Comparison of ENCODE assay signal across 7 cellular contexts in the genomic region with DNA sequence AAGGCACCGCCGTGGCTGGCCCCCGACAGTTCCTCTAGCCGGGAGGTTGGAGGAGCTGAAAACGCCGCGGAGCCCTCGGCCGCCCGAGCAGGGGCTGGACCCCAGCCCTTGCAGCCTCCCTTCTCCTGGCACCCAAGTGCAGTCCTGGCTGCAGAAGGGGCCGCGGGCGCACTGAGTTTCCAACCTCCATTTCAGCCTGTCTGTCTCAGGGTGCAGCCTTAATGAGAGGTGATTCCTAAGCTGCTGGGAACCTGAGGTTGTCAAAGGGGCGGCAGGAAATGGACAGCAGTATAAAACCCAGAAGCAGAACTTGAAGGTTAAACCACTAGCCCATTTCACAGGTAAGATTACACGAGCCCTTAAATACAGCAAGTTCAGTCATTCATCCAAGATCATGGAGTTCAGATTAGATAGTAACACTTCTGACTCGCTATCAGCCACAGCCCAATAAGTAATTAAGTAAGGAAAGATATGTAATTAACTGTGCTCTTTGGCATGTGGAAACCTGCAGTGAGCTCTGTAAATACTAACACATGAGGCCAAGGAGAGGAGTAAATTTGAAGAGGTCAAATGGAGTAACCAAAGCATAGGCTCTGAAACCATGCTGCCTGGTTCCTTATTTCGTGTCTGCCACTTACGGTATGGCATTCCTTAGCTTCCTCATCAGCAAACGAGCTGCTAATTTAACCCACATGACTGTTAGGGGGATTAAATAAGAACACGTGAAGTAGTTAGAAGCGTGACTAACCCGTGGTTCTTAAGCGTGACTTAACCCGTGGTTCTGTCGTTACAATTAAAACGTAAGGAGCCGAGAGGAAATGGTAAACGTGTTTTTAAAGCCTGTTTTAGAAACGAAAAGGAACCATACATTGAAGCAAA. TPM values are rescaled to one million over a fixed set of nuclear protein-coding genes. Genes with fewer than 3 reads are reported as not detected.
DNase-seq lines count a peak whose midpoint lies in the region; ATAC-seq and TF ChIP-seq lines count a peak whose summit lies in the region.

No MANE protein-coding gene starts in this region.

- H3K27me3 Mint-ChIP-seq in HFFc6 (ENCODE audit: insufficient read depth), result peaks cover 7% of the 10 kb centered on the region
- H3K27me3 Mint-ChIP-seq in activated T-cell treated with anti-CD3 and anti-CD28 coated beads, Interleukin-2, amount 50 U/mL, for 72 hours (ENCODE audit: low read depth), result no peaks in the 10 kb centered on the region

- no peaks in the 10 kb centered on the region for H3K36me3 ChIP-seq in neuron (ENCODE audit: insufficient read depth, low read length)

- peak overlapping the region; percentile 98 for H3K4me3 Mint-ChIP-seq in HFFc6
- H3K4me3 Mint-ChIP-seq in activated T-cell treated with anti-CD3 and anti-CD28 coated beads, Interleukin-2, amount 50 U/mL, for 72 hours, result peak overlapping the region; percentile 91 to 92

- DNase-seq in GM04503 (ENCODE audit: low read depth) (peak; percentile 46), HFFc6 (peak; percentile 51), NCI-H748 treated with DMSO at 0.1 percent for 48 hours (lab: John Stamatoyannopoulos, UW) (peak; percentile 61), foreskin fibroblast (peak; percentile 70 to 81), NCI-H524 treated with DMSO at 0.1 percent for 48 hours (lab: John Stamatoyannopoulos, UW) (no peak)
- peak; percentile 32 for DNase-seq in activated T-cell treated with anti-CD3 and anti-CD28 coated beads, Interleukin-2, amount 50 U/mL, for 72 hours

- H3K9me3 Mint-ChIP-seq in HFFc6, result no peaks in the 10 kb centered on the region
- peaks cover 0 to 2% of the 10 kb centered on the region in 2 donors for H3K9me3 Mint-ChIP-seq in activated T-cell treated with anti-CD3 and anti-CD28 coated beads, Interleukin-2, amount 50 U/mL, for 72 hours

- H3K4me3 ChIP-seq in foreskin fibroblast (ENCODE audit: low read depth in 1 of 2, low read length in 2 of 2) (peak overlapping the region; percentile 80 to 87), neuron (ENCODE audit: low read length) (peak overlapping the region; percentile 77)

- H2AFZ ChIP-seq in neuron (ENCODE audit: low read depth, low read length), result peak overlapping the region; percentile 79

- H3K4me1 Mint-ChIP-seq in HFFc6 (ENCODE audit: low read depth), result peaks cover 85% of the 10 kb centered on the region
- peaks cover 64% of the 10 kb centered on the region for H3K4me1 Mint-ChIP-seq in activated T-cell treated with anti-CD3 and anti-CD28 coated beads, Interleukin-2, amount 50 U/mL, for 72 hours (ENCODE audit: low read depth)

- TF ChIP-seq CTCF in HFFc6 (IDR thresholded peaks at IDR 0.05) (no peak), foreskin fibroblast (IDR thresholded peaks at IDR 0.05; ENCODE audit: low read depth, low read length) (no peak)

- ATAC-seq in activated T-cell treated with anti-CD3 and anti-CD28 coated beads, Interleukin-2, amount 50 U/mL, for 72 hours (replicated peaks in 1 of 2), result peak; percentile 10 to 12

- H3K36me3 Mint-ChIP-seq in HFFc6 (ENCODE audit: low read depth), result peaks cover 19% of the 10 kb centered on the region; the same call in 1 of the 2 replicates
- peaks cover 2 to 11% of the 10 kb centered on the region in 2 donors for H3K36me3 Mint-ChIP-seq in activated T-cell treated with anti-CD3 and anti-CD28 coated beads, Interleukin-2, amount 50 U/mL, for 72 hours (ENCODE audit: insufficient read depth in 2 of 2)

- no peaks in the 10 kb centered on the region for H3K27me3 ChIP-seq in neuron (ENCODE audit: insufficient read depth, low read length)

- peak overlapping the region; percentile 99 for H3K27ac Mint-ChIP-seq in HFFc6
- peak overlapping the region; percentile 98 for H3K27ac Mint-ChIP-seq in activated T-cell treated with anti-CD3 and anti-CD28 coated beads, Interleukin-2, amount 50 U/mL, for 72 hours

- H3K9me3 ChIP-seq in neuron (ENCODE audit: low read length), result no peaks in the 10 kb centered on the region

- peaks cover 10% of the 10 kb centered on the region for H3K4me1 ChIP-seq in neuron (ENCODE audit: insufficient read depth, low read length)

RNA-seq across cellular contexts. Expression of a gene that starts 0.7 kb away (rescaled TPM):
- 1 to 10 TPM; 4.4 to 7.4 (median 6.5) TPM for total RNA-seq in HFFc6 (2021; fragmentation: NEBNext Ultra II Directional; extraction: Animal tissue kit (Norgen Biotek cat#: 25700))
- 10 to 100 TPM; 20.5 to 21.3 TPM for total RNA-seq in activated T-cell treated with anti-CD3 and anti-CD28 coated beads, Interleukin-2, amount 50 U/mL, for 72 hours

RNA-seq across cellular contexts. Expression of a gene that starts 0.9 kb away (rescaled TPM):
- 1 to 10 TPM; 3.7 to 6.9 (median 5.9) TPM for total RNA-seq in HFFc6 (2021; fragmentation: NEBNext Ultra II Directional; extraction: Animal tissue kit (Norgen Biotek cat#: 25700))
- 1 to 10 TPM; 4.4 to 10.0 TPM for total RNA-seq in activated T-cell treated with anti-CD3 and anti-CD28 coated beads, Interleukin-2, amount 50 U/mL, for 72 hours

RNA-seq across cellular contexts. Expression of a gene that starts 51.0 kb away (rescaled TPM):
- total RNA-seq in HFFc6 (2021; fragmentation: NEBNext Ultra II Directional; extraction: Animal tissue kit (Norgen Biotek cat#: 25700)), result 10 to 100 TPM; 17.6 to 31.0 (median 25.3) TPM
- total RNA-seq in activated T-cell treated with anti-CD3 and anti-CD28 coated beads, Interleukin-2, amount 50 U/mL, for 72 hours, result 100 to 1,000 TPM in 1 of 2 donors, 10 to 100 TPM in 1; 98.9 to 145 TPM
